ENCODE assay signal across 8 cellular contexts in the genomic region with DNA sequence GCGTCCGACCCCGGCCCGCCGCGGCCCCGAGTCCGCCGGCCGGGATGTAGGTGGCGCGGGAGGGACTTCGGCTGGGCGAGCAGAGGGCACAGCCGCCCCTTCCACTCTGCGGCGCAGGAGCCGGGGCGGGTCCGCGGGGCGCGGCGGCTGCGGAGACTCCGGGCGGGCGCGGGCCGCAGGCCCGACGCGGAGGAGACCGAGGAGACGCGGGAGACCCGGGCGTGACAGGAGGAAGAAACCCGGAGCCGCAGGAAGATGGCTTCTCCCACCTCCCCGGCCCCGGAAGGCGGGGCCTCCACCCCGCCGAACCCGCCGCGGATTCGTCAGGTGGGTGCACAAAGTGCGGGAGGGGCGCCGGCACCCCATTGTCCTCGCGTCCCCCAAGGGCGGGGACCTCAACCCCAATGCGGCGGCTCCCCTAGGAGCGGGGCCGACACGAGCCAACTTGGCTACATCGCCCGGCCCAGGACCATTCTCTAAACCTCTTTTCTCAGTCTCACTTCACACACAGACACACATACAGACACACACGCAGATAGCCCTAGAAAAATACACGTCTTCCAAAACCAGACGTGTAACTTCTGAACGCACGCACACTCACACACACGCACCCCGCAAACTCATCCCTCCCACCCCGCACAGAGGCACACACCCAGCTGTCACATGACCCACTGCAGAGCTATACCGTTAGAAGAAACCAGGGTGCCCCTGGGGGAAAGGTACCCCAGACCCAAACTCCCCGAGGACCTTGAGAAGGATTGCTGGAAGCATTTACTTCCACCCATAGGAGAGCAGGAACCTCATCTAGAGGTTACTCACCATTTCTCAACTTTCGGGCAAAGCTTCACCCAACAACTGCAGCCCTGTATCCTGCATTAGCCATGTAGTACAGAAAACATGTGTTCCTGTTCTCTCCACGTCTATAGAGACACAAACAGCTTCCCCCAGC.
DNase-seq lines count a peak whose midpoint lies in the region; ATAC-seq, FAIRE-seq and TF ChIP-seq lines count a peak whose summit lies in the region.
"Not testable (repeated sequence)": the region's sequence is repeated elsewhere in the genome, so short reads cannot be mapped to it uniquely, and the experiment has no call there.

No MANE protein-coding gene starts in this region.

- not testable (repeated sequence) for H3K9ac ChIP-seq in GM12878 (ENCODE audit: control insufficient read depth, insufficient read depth, low read length)

- H3K4me1 Mint-ChIP-seq in GM23338 (peaks cover 30% of the 10 kb centered on the region), natural killer cell (peaks cover 15% of the 10 kb centered on the region in 2 donors)

- H4K20me1 ChIP-seq in GM23338 (replicated peaks; ENCODE audit: insufficient read depth); GM12878 (ENCODE audit: control insufficient read depth, insufficient read depth): not testable (repeated sequence)

- POLR2A ChIA-PET in GM12878 (lab: Charles Lee): not testable (repeated sequence)

- H3K9me2 ChIP-seq in GM23338 (ENCODE audit: insufficient read depth): not testable (repeated sequence)

- H3K79me2 ChIP-seq in GM23338 (replicated peaks; ENCODE audit: insufficient read depth): peaks cover 80% of the 10 kb centered on the region
- not testable (repeated sequence) for H3K79me2 ChIP-seq in GM12878 (ENCODE audit: control insufficient read depth, insufficient read depth, low read length)

- not testable (repeated sequence) for TF ChIP-seq EP300 in GM12878 (IDR thresholded peaks at IDR 0.05; ENCODE audit: borderline replicate concordance in 1 of 2, control insufficient read depth in 1 of 2, low read depth in 2 of 2, low read length in 2 of 2); suprapubic skin (IDR thresholded peaks at IDR 0.05)

- not testable (repeated sequence) for TF ChIP-seq CTCF in GM23338 (conservative IDR thresholded peaks at IDR 0.05; ENCODE audit: low read depth in 2 of 2); LNCaP clone FGC (IDR thresholded peaks at IDR 0.05; ENCODE audit: control insufficient read depth, extremely low read depth, insufficient read depth); GM12878 (IDR thresholded peaks at IDR 0.05 in 2 of 3, conservative IDR thresholded peaks at IDR 0.05 in 1 of 3; ENCODE audit: control insufficient read depth in 2 of 3, extremely low read depth in 1 of 3, insufficient read depth in 1 of 3, low read depth in 3 of 3, low read length in 3 of 3); natural killer cell (IDR thresholded peaks at IDR 0.05); suprapubic skin (IDR thresholded peaks at IDR 0.05)

- H3F3A ChIP-seq in GM23338 (replicated peaks; ENCODE audit: low read depth): not testable (repeated sequence)

- H2AFZ ChIP-seq in GM23338: not testable (repeated sequence)
- H2AFZ ChIP-seq in GM12878 (ENCODE audit: control insufficient read depth, low read depth, low read length): peak overlapping the region; percentile 75

- not testable (repeated sequence) for H3K36me3 ChIP-seq in GM23338 (ENCODE audit: insufficient read depth); GM12878 (ENCODE audit: control insufficient read depth in 2 of 2, insufficient read depth in 2 of 2, low read length in 1 of 2); suprapubic skin

- not testable (repeated sequence) for FAIRE-seq in GM12878 (lab: Jason Lieb, UNC)

- SMC1A ChIA-PET in GM12878 (lab: Charles Lee; ENCODE audit: uncharacterized antibody, unreplicated experiment): not testable (repeated sequence)

- H3K36me3 Mint-ChIP-seq in GM23338 (ENCODE audit: low read depth): peaks cover 12% of the 10 kb centered on the region
- not testable (repeated sequence) for H3K36me3 Mint-ChIP-seq in natural killer cell

- H3K9me3 Mint-ChIP-seq in GM23338, natural killer cell: not testable (repeated sequence)

- CTCF ChIA-PET in GM12878 (lab: Yijun Ruan, JAX): interaction anchor here (0.7 to 1.2 kb wide), 2 partner anchors 59 to 232 kb away, joined by 3 read pairs; no protein-coding TSS in a partner anchor

- DNase-seq in ELR (ENCODE audit: low read depth) (peak; percentile 20), GM23338 (ENCODE audit: low spot score) (peak; percentile 63), T-helper 1 cell (peak in 3 of 5 donors; percentile 3 to 32 (median 9))
- not testable (repeated sequence) for DNase-seq in LNCaP clone FGC (ENCODE audit: low read depth); GM12878 (ENCODE audit: low read depth, low spot score); Right ventricle myocardium superior; natural killer cell; suprapubic skin (ENCODE audit: low spot score in 2 of 2)

- RAD21 ChIA-PET in GM12878 (lab: Charles Lee; ENCODE audit: unreplicated experiment): interaction anchor here (0.8 to 1.4 kb wide), 2 partner anchors 63 to 232 kb away, joined by 3 to 4 read pairs; no protein-coding TSS in a partner anchor

- H3K4me1 ChIP-seq in GM23338 (ENCODE audit: insufficient read depth) (peaks cover 35% of the 10 kb centered on the region), suprapubic skin (peaks cover 10% of the 10 kb centered on the region)
- not testable (repeated sequence) for H3K4me1 ChIP-seq in GM12878 (ENCODE audit: control insufficient read depth, insufficient read depth, low read length)

- in situ Hi-C loops in GM12878 (cut with MboI): not testable (repeated sequence)

- ATAC-seq in GM23338 (peak; percentile 69), GM12878 (peak; percentile 78), Right ventricle myocardium superior (ENCODE audit: poor library complexity) (peak; percentile 81), natural killer cell (peak; percentile 60 to 82 (median 68))

- H3K4me3 ChIP-seq in GM23338: peak overlapping the region; percentile 67
- peak overlapping the region; percentile 42 for H3K4me3 ChIP-seq in LNCaP clone FGC (ENCODE audit: low read depth, low read length)
- peak overlapping the region; percentile 57; the same call in 1 of the 2 replicates for H3K4me3 ChIP-seq in GM12878
- H3K4me3 ChIP-seq in suprapubic skin: peak overlapping the region; percentile 60

- H3K4me2 ChIP-seq in GM23338 (peak overlapping the region; percentile 87), GM12878 (ENCODE audit: control insufficient read depth, insufficient read depth) (peak overlapping the region; percentile 56)

- peak overlapping the region; percentile 95 for H3K4me3 Mint-ChIP-seq in GM23338
- H3K4me3 Mint-ChIP-seq in natural killer cell: peak overlapping the region; percentile 77

- H3K27me3 Mint-ChIP-seq in GM23338 (ENCODE audit: insufficient read depth, low read depth, poor library complexity): not testable (repeated sequence)
- peaks cover 33 to 47% of the 10 kb centered on the region in 2 donors for H3K27me3 Mint-ChIP-seq in natural killer cell (ENCODE audit: low read depth in 2 of 2)

- TF ChIP-seq POLR2A in GM12878 (IDR thresholded peaks at IDR 0.05; ENCODE audit: low read depth, low read length); suprapubic skin (IDR thresholded peaks at IDR 0.05): not testable (repeated sequence)

- BruUV-seq in GM12878 (replicated peaks; lab: Mats Ljungman, UMichigan): not testable (repeated sequence)

- TF ChIP-seq RAD21 in GM12878 (IDR thresholded peaks at IDR 0.05; ENCODE audit: insufficient read depth, low read depth, low read length): not testable (repeated sequence)

- WGBS in GM12878 (ENCODE audit: insufficient coverage, insufficient replicate concordance, low lambda C conversion rate, missing lambda C conversion rate): 4% methylated on average over 31 of the region's 74 CpGs
- 2% methylated on average over 12 of the region's 74 CpGs for WGBS in suprapubic skin

- peak overlapping the region; percentile 94 for H3K27ac Mint-ChIP-seq in GM23338
- H3K27ac Mint-ChIP-seq in natural killer cell: not testable (repeated sequence)

- H3K27me3 ChIP-seq in GM23338 (ENCODE audit: insufficient read depth): not testable (repeated sequence)
- peaks cover 7 to 12% of the 10 kb centered on the region in 2 experiments; a peak in 3 of 4 replicates for H3K27me3 ChIP-seq in GM12878 (replicated peaks in 1 of 2; ENCODE audit: control insufficient read depth in 2 of 2, insufficient read depth in 2 of 2, low read length in 1 of 2)
- H3K27me3 ChIP-seq in suprapubic skin: peaks cover 25% of the 10 kb centered on the region

- peak overlapping the region; percentile 82 for H3K27ac ChIP-seq in GM23338 (ENCODE audit: low read depth)
- not testable (repeated sequence) for H3K27ac ChIP-seq in GM12878 (ENCODE audit: control insufficient read depth, insufficient read depth); suprapubic skin

- intact Hi-C loops in GM12878 (cut with micrococcal nuclease; ENCODE audit: unreplicated experiment); Right ventricle myocardium superior (cut with DNase I); natural killer cell (cut with micrococcal nuclease): not testable (repeated sequence)

- H3K9me3 ChIP-seq in GM12878 (replicated peaks; ENCODE audit: control insufficient read depth, insufficient read depth, low read length); suprapubic skin: not testable (repeated sequence)

TF ChIP-seq in GM23338, 12 proteins besides CTCF, POLR2A, EP300 and RAD21 (continues in another document):
- TF ChIP-seq POLR2AphosphoS5 (IDR thresholded peaks at IDR 0.05; ENCODE audit: low read depth): peak; percentile 54; the same call in 1 of the 2 replicates

TF ChIP-seq in GM12878, 131 proteins besides CTCF, POLR2A, EP300 and RAD21:
- TF ChIP-seq IKZF1 (conservative IDR thresholded peaks at IDR 0.05) (peak; percentile 43; the same call in 1 of the 2 replicates), RAD51 (IDR thresholded peaks at IDR 0.05) (peak; percentile 75), NBN (IDR thresholded peaks at IDR 0.05) (0 out of 2 replicates have a peak, but pooled peaks have one; percentile 28), BHLHE40 (IDR thresholded peaks at IDR 0.05; ENCODE audit: borderline replicate concordance in 1 of 2, low read depth in 2 of 2, low read length in 1 of 2) (peak in 1 of 2 experiments; percentile 18; a peak in 1 of 4 replicates)
- TF ChIP-seq, protein P1, sequence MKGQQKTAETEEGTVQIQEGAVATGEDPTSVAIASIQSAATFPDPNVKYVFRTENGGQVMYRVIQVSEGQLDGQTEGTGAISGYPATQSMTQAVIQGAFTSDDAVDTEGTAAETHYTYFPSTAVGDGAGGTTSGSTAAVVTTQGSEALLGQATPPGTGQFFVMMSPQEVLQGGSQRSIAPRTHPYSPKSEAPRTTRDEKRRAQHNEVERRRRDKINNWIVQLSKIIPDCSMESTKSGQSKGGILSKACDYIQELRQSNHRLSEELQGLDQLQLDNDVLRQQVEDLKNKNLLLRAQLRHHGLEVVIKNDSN (IDR thresholded peaks at IDR 0.05; ENCODE audit: borderline replicate concordance, extremely low read length, insufficient read depth, low read depth, low read length): peak; percentile 26
